10 cellular contexts compared by ENCODE assay signal in genomic region chr22:48098936-48099245, GRCh38.
A peak's percentile ranks its signal among the peaks of the same experiment; 100 is the strongest.
DNase-seq lines count a peak whose midpoint lies in the region; ATAC-seq and TF ChIP-seq lines count a peak whose summit lies in the region.
"Had no signal": no experiment of that assay in that cellular context is flagged by ENCODE, and none has a peak within 500 bp of the region (broad histone marks: within the 10 kb centered on the region; RNA-seq: fewer than 3 reads in every experiment).

No MANE protein-coding gene starts in this region.

- H3K36me3 Mint-ChIP-seq in stimulated activated naive CD8-positive, alpha-beta T cell treated with anti-CD3 and anti-CD28 coated beads, Interleukin-15, Interleukin-2, amounts not matched to agents 100 ng/mL and 50 ng/mL, for 24 hours (ENCODE audit: low read depth): no peaks in the 10 kb centered on the region
- H3K36me3 Mint-ChIP-seq in activated CD8-positive, alpha-beta T cell treated with anti-CD3 and anti-CD28 coated beads, Interleukin-2, amount 10 ng/mL, durations not matched to agents 7 days and 5 days (ENCODE audit: low read depth): peaks cover 12% of the 10 kb centered on the region
- no peaks in the 10 kb centered on the region for H3K36me3 Mint-ChIP-seq in type B pancreatic cell

- peaks cover 47% of the 10 kb centered on the region for H3K4me1 Mint-ChIP-seq in stimulated activated naive CD8-positive, alpha-beta T cell treated with anti-CD3 and anti-CD28 coated beads, Interleukin-15, Interleukin-2, amounts not matched to agents 100 ng/mL and 50 ng/mL, for 24 hours (ENCODE audit: low read depth)
- peaks cover 46% of the 10 kb centered on the region for H3K4me1 Mint-ChIP-seq in stimulated activated naive CD8-positive, alpha-beta T cell treated with anti-CD3 and anti-CD28 coated beads, Interleukin-15, amount 100 ng/mL, for 72 hours
- H3K4me1 Mint-ChIP-seq in activated CD8-positive, alpha-beta T cell treated with anti-CD3 and anti-CD28 coated beads, Interleukin-2, amount 10 ng/mL, durations not matched to agents 7 days and 5 days (ENCODE audit: low read depth): peaks cover 49% of the 10 kb centered on the region
- no peaks in the 10 kb centered on the region for H3K4me1 Mint-ChIP-seq in type B pancreatic cell (ENCODE audit: unreplicated experiment)

- peak overlapping the region; percentile 45 for H3K4me3 Mint-ChIP-seq in stimulated activated naive CD8-positive, alpha-beta T cell treated with anti-CD3 and anti-CD28 coated beads, Interleukin-15, Interleukin-2, amounts not matched to agents 100 ng/mL and 50 ng/mL, for 24 hours
- peak overlapping the region in 1 of 2 donors; percentile 2 for H3K4me3 Mint-ChIP-seq in stimulated activated naive CD8-positive, alpha-beta T cell treated with anti-CD3 and anti-CD28 coated beads, Interleukin-15, amount 100 ng/mL, for 72 hours
- H3K4me3 Mint-ChIP-seq in activated CD8-positive, alpha-beta T cell treated with anti-CD3 and anti-CD28 coated beads, Interleukin-2, amount 10 ng/mL, durations not matched to agents 7 days and 5 days: no peak overlapping the region
- H3K4me3 Mint-ChIP-seq in type B pancreatic cell: no peak overlapping the region

- H3K27ac Mint-ChIP-seq in stimulated activated naive CD8-positive, alpha-beta T cell treated with anti-CD3 and anti-CD28 coated beads, Interleukin-15, Interleukin-2, amounts not matched to agents 100 ng/mL and 50 ng/mL, for 24 hours: no peak overlapping the region
- H3K27ac Mint-ChIP-seq in stimulated activated naive CD8-positive, alpha-beta T cell treated with anti-CD3 and anti-CD28 coated beads, Interleukin-15, amount 100 ng/mL, for 72 hours: peak overlapping the region in 1 of 2 donors; percentile 78
- H3K27ac Mint-ChIP-seq in activated CD8-positive, alpha-beta T cell treated with anti-CD3 and anti-CD28 coated beads, Interleukin-2, amount 10 ng/mL, durations not matched to agents 7 days and 5 days: peak overlapping the region; percentile 98
- no peak overlapping the region for H3K27ac Mint-ChIP-seq in type B pancreatic cell

- peaks cover 5% of the 10 kb centered on the region for H3K27me3 Mint-ChIP-seq in stimulated activated naive CD8-positive, alpha-beta T cell treated with anti-CD3 and anti-CD28 coated beads, Interleukin-15, Interleukin-2, amounts not matched to agents 100 ng/mL and 50 ng/mL, for 24 hours
- peaks cover 13% of the 10 kb centered on the region for H3K27me3 Mint-ChIP-seq in stimulated activated naive CD8-positive, alpha-beta T cell treated with anti-CD3 and anti-CD28 coated beads, Interleukin-15, amount 100 ng/mL, for 72 hours
- peaks cover 14% of the 10 kb centered on the region for H3K27me3 Mint-ChIP-seq in activated CD8-positive, alpha-beta T cell treated with anti-CD3 and anti-CD28 coated beads, Interleukin-2, amount 10 ng/mL, durations not matched to agents 7 days and 5 days (ENCODE audit: low read depth)
- H3K27me3 Mint-ChIP-seq in type B pancreatic cell: peaks cover 28% of the 10 kb centered on the region

- H3K9me3 Mint-ChIP-seq in stimulated activated naive CD8-positive, alpha-beta T cell treated with anti-CD3 and anti-CD28 coated beads, Interleukin-15, Interleukin-2, amounts not matched to agents 100 ng/mL and 50 ng/mL, for 24 hours: no peaks in the 10 kb centered on the region
- H3K9me3 Mint-ChIP-seq in stimulated activated naive CD8-positive, alpha-beta T cell treated with anti-CD3 and anti-CD28 coated beads, Interleukin-15, amount 100 ng/mL, for 72 hours: no peaks in the 10 kb centered on the region
- H3K9me3 Mint-ChIP-seq in activated CD8-positive, alpha-beta T cell treated with anti-CD3 and anti-CD28 coated beads, Interleukin-2, amount 10 ng/mL, durations not matched to agents 7 days and 5 days (ENCODE audit: insufficient read depth): peaks cover 6% of the 10 kb centered on the region
- no peaks in the 10 kb centered on the region for H3K9me3 Mint-ChIP-seq in type B pancreatic cell

- no peak for DNase-seq in stimulated activated naive CD8-positive, alpha-beta T cell treated with anti-CD3 and anti-CD28 coated beads, Interleukin-15, amount 100 ng/mL, for 72 hours
- DNase-seq in activated CD8-positive, alpha-beta T cell treated with anti-CD3 and anti-CD28 coated beads, Interleukin-2, amount 10 ng/mL, durations not matched to agents 7 days and 5 days: no peak
- DNase-seq in type B pancreatic cell (ENCODE audit: extremely low spot score, unreplicated experiment) (peak; percentile 49), NK-92 (lab: John Stamatoyannopoulos, UW; ENCODE audit: unreplicated experiment) (no peak), NCI-H524 treated with DMSO at 0.1 percent for 48 hours (lab: John Stamatoyannopoulos, UW) (no peak), COLO668 (lab: John Stamatoyannopoulos, UW; ENCODE audit: unreplicated experiment) (no peak)
- DNase-seq: NCI-H1092, NCI-H526 had no signal

- CTCF ChIA-PET in activated CD8-positive, alpha-beta T cell treated with anti-CD3 and anti-CD28 coated beads, Interleukin-2, amount 10 ng/mL, durations not matched to agents 7 days and 5 days (lab: Charles Lee): no interaction called here

- no peak for ATAC-seq in stimulated activated naive CD8-positive, alpha-beta T cell treated with anti-CD3 and anti-CD28 coated beads, Interleukin-15, amount 100 ng/mL, for 72 hours
- peak; percentile 14 for ATAC-seq in HG02938 (IDR thresholded peaks at IDR 0.05; ENCODE audit: unreplicated experiment)
- peak; percentile 21 for ATAC-seq in activated CD8-positive, alpha-beta T cell treated with anti-CD3 and anti-CD28 coated beads, Interleukin-2, amount 10 ng/mL, durations not matched to agents 7 days and 5 days

- POLR2A ChIA-PET in activated CD8-positive, alpha-beta T cell treated with anti-CD3 and anti-CD28 coated beads, Interleukin-2, amount 10 ng/mL, durations not matched to agents 7 days and 5 days (lab: Charles Lee): interaction anchor here (0.6 kb wide), 1 partner anchor 1336 kb away, joined by 3 read pairs; no protein-coding TSS in a partner anchor

- TF ChIP-seq CTCF in type B pancreatic cell (conservative IDR thresholded peaks at IDR 0.05): no peak
